In the genomic region with DNA sequence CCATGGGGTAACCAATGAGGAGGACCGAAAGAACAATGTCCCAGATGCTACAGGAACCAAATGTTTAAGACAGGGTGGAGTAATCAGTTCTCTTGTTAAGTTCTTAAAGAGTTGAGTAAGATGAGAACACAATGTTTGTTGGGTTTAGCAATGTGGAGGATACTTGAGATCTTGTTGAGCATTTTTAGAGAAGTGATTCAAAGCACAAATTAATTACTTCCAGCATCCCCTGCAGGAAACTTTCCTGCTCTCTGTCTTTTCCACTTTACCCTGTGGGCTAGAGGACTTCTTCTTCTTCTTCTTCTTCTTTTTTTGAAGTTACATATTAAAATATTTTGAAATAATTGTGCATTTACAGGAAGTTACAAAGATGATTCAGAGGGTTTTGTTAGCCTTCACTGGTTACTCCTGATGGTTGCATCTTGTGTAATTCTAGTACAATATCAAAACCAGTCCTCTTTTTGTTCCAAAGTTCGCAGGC, we compare ENCODE assay signal across 14 cellular contexts.
A peak's percentile ranks its signal among the peaks of the same experiment; 100 is the strongest.
DNase-seq lines count a peak whose midpoint lies in the region; ATAC-seq and TF ChIP-seq lines count a peak whose summit lies in the region.
"Had no signal": no experiment of that assay in that cellular context is flagged by ENCODE, and none has a peak within 500 bp of the region (broad histone marks: within the 10 kb centered on the region; RNA-seq: fewer than 3 reads in every experiment).

No MANE protein-coding gene starts in this region.

- no peak for ATAC-seq in GM19324 (IDR thresholded peaks at IDR 0.05; ENCODE audit: low FRiP score, unreplicated experiment)
- ATAC-seq in HG03354 (IDR thresholded peaks at IDR 0.05; ENCODE audit: poor library complexity, severe bottlenecking, unreplicated experiment) = no peak
- ATAC-seq: stimulated activated memory B cell treated with anti-CD40 and anti-IgM and Interleukin-4, amounts not matched to agents 10 μg/mL and 1 μg/mL and 100 μg/mL, for 72 hours had no signal

- no peaks in the 10 kb centered on the region for H3K36me3 ChIP-seq in rectal smooth muscle tissue (ENCODE audit: control insufficient read depth, insufficient read depth, low read length)
- H3K36me3 ChIP-seq: BE2C, pancreas had no signal

- TF ChIP-seq CTCF in GM13976 (IDR thresholded peaks at IDR 0.05; ENCODE audit: borderline replicate concordance, control extremely low read depth, extremely low read depth, insufficient read depth, missing control alignments) = no peak

- in situ Hi-C loops in GM13976 (cut with MboI; ENCODE audit: low sequenced_read_pairs, unreplicated experiment) = no loop called here

- no peak overlapping the region for H3K9ac ChIP-seq in rectal smooth muscle tissue (ENCODE audit: low read length)

- H3K4me3 ChIP-seq in rectal smooth muscle tissue (ENCODE audit: low read length) = no peak overlapping the region
- H3K4me3 ChIP-seq: pancreas had no signal

- peaks cover 12% of the 10 kb centered on the region for H3K4me1 ChIP-seq in rectal smooth muscle tissue (ENCODE audit: control insufficient read depth, insufficient read depth, low read length)
- H3K4me1 ChIP-seq: BE2C had no signal

- H3K27ac ChIP-seq in rectal smooth muscle tissue (ENCODE audit: low read depth, low read length) = peak overlapping the region; percentile 3
- H3K27ac ChIP-seq: pancreas had no signal

- DNase-seq in CD1c-positive myeloid dendritic cell (ENCODE audit: extremely low spot score) (peak; percentile 90), OCI-M1 (lab: John Stamatoyannopoulos, UW) (peak; percentile 39), fibroblast of peridontal ligament (ENCODE audit: extremely low read depth) (peak; percentile 86), GM13976 (ENCODE audit: low spot score) (no peak), NCI-H2171 (lab: John Stamatoyannopoulos, UW) (no peak)
- DNase-seq: BE2C; NCI-H1105 treated with DMSO at 0.1 percent for 48 hours; NCI-H524; pancreas; stimulated activated CD4-positive, alpha-beta T cell treated with anti-CD3 and anti-CD28 coated beads, Interleukin-4, amount 100 ng/mL, for 1 hour had no signal

- H3K27me3 ChIP-seq in rectal smooth muscle tissue (ENCODE audit: control insufficient read depth, insufficient read depth, low read length) = no peaks in the 10 kb centered on the region
- H3K27me3 ChIP-seq: pancreas had no signal

Comparison
In these comparisons a context has a peak if more than half of its experiments do, and no peak if none do; other contexts are left out.
1. DNase-seq: peak in CD1c-positive myeloid dendritic cell (single experiment), OCI-M1 (single experiment) and fibroblast of peridontal ligament (single experiment); none in GM13976 (single experiment) and NCI-H2171 (single experiment).